15 cellular contexts compared by ENCODE assay signal in genomic region chr2:17800219-17800618, GRCh38. TPM values are rescaled to one million over a fixed set of nuclear protein-coding genes. Genes with fewer than 3 reads are reported as not detected.
A peak's percentile ranks its signal among the peaks of the same experiment; 100 is the strongest.
DNase-seq lines count a peak whose midpoint lies in the region; ATAC-seq, FAIRE-seq and TF ChIP-seq lines count a peak whose summit lies in the region.
"Had no signal": no experiment of that assay in that cellular context is flagged by ENCODE, and none has a peak within 500 bp of the region (broad histone marks: within the 10 kb centered on the region; RNA-seq: fewer than 3 reads in every experiment).

No MANE protein-coding gene starts in this region.

- no peak for TF ChIP-seq CTCF in BE2C (IDR thresholded peaks at IDR 0.05; ENCODE audit: low read depth, low read length)

- H3K4me3 ChIP-seq in BE2C (ENCODE audit: low read depth, low read length) (no peak overlapping the region), mesodermal cell (ENCODE audit: extremely low read depth, insufficient read depth, low read length, poor library complexity, severe bottlenecking) (no peak overlapping the region)

- H3K36me3 ChIP-seq in BE2C: no peaks in the 10 kb centered on the region
- H3K36me3 ChIP-seq in mesodermal cell (ENCODE audit: control insufficient read depth, insufficient read depth, low read length): no peaks in the 10 kb centered on the region

- DNase-seq in BE2C: peak; percentile 56
- DNase-seq in amniotic epithelial cell (ENCODE audit: low read depth): peak; percentile 27
- no peak for DNase-seq in GM03348 (ENCODE audit: low spot score)
- no peak for DNase-seq in RCC 7860 (ENCODE audit: low spot score)
- DNase-seq in activated CD4-positive, CD25-positive, alpha-beta regulatory T cell (lab: John Stamatoyannopoulos, UW): no peak
- no peak for DNase-seq in NCI-H2107 (lab: John Stamatoyannopoulos, UW)
- DNase-seq: activated CD4-positive, alpha-beta T cell treated with anti-CD3 and anti-CD28 coated beads, Interleukin-2, amount 10 ng/mL, durations not matched to agents 24 days and 14 days; activated effector memory CD4-positive, alpha-beta T cell treated with Interleukin-2 at 50 U/mL for 16 hours; naive B cell had no signal

- WGBS in mesodermal cell (ENCODE audit: insufficient coverage in 2 of 2), 2 experiments: 71 to 81% methylated on average over 4 to 5 of the region's 5 CpGs

- peak; percentile 36 for ATAC-seq in HG02678 (IDR thresholded peaks at IDR 0.05; ENCODE audit: unreplicated experiment)
- ATAC-seq: stimulated activated effector memory CD8-positive, alpha-beta T cell treated with anti-CD3 and anti-CD28 coated beads, Interleukin-12 subunit alpha, Interleukin-12 subunit beta, amount 100 ng/mL, for 72 hours had no signal

- no peak for FAIRE-seq in RCC 7860 (lab: Jason Lieb, UNC)
- FAIRE-seq: H1 had no signal

- peaks cover 19% of the 10 kb centered on the region for H3K4me1 ChIP-seq in BE2C
- H3K4me1 ChIP-seq in mesodermal cell (ENCODE audit: control insufficient read depth, insufficient read depth, low read length, poor library complexity, severe bottlenecking): no peaks in the 10 kb centered on the region

- H3K27me3 ChIP-seq in BE2C: no peaks in the 10 kb centered on the region

- H3K27ac ChIP-seq in mesodermal cell (ENCODE audit: low read depth, low read length, severe bottlenecking): peak overlapping the region; percentile 36
- H3K27ac ChIP-seq: C4-2B, epithelial cell of prostate had no signal

- H3K9me3 ChIP-seq in BE2C (no peaks in the 10 kb centered on the region), mesodermal cell (ENCODE audit: control insufficient read depth, low read length) (no peaks in the 10 kb centered on the region)

RNA-seq across cellular contexts. Expression of gene MSGN1, which starts 16.0 kb away (rescaled TPM):
- polyA plus RNA-seq in BE2C (2012; ENCODE audit: insufficient read depth, insufficient read length, low read depth): not detected
- not detected for polyA plus RNA-seq in mesodermal cell (2013, experiment 1 of 2)
- not detected for polyA plus RNA-seq in mesodermal cell (2013, experiment 2 of 2)
- polyA plus RNA-seq: H1 had no signal

RNA-seq across cellular contexts. Expression of gene GEN1, which starts 46.3 kb away (rescaled TPM):
- polyA plus RNA-seq in BE2C (2012; ENCODE audit: insufficient read depth, insufficient read length, low read depth): 6.5 TPM
- 8.7 TPM for polyA plus RNA-seq in mesodermal cell (2013, experiment 1 of 2)
- polyA plus RNA-seq in mesodermal cell (2013, experiment 2 of 2): 11.1 TPM

RNA-seq across cellular contexts. Expression of gene SMC6, which starts 46.6 kb away (rescaled TPM):
- polyA plus RNA-seq in BE2C (2012; ENCODE audit: insufficient read depth, insufficient read length, low read depth): 10.4 TPM
- polyA plus RNA-seq in mesodermal cell (2013, experiment 1 of 2): 24.0 TPM
- polyA plus RNA-seq in mesodermal cell (2013, experiment 2 of 2): 30.3 TPM

Comparison
In these comparisons a context has a peak if more than half of its experiments do, and no peak if none do; other contexts are left out.
1. DNase-seq: peak in BE2C (single experiment) and amniotic epithelial cell (single experiment); none in GM03348 (single experiment), RCC 7860 (single experiment), activated CD4-positive, CD25-positive, alpha-beta regulatory T cell (0 of 4) and NCI-H2107 (single experiment).